Comparison of ENCODE assay signal across 1 cellular context in genomic region chr5:150507283-150508020, GRCh38.
TF ChIP-seq lines count a peak whose summit lies in the region.

No MANE protein-coding gene starts in this region.

TF ChIP-seq in SK-N-SH, 30 proteins besides CTCF, POLR2A, EP300 and RAD21 (continued from another document):
- TF ChIP-seq, protein P1, sequence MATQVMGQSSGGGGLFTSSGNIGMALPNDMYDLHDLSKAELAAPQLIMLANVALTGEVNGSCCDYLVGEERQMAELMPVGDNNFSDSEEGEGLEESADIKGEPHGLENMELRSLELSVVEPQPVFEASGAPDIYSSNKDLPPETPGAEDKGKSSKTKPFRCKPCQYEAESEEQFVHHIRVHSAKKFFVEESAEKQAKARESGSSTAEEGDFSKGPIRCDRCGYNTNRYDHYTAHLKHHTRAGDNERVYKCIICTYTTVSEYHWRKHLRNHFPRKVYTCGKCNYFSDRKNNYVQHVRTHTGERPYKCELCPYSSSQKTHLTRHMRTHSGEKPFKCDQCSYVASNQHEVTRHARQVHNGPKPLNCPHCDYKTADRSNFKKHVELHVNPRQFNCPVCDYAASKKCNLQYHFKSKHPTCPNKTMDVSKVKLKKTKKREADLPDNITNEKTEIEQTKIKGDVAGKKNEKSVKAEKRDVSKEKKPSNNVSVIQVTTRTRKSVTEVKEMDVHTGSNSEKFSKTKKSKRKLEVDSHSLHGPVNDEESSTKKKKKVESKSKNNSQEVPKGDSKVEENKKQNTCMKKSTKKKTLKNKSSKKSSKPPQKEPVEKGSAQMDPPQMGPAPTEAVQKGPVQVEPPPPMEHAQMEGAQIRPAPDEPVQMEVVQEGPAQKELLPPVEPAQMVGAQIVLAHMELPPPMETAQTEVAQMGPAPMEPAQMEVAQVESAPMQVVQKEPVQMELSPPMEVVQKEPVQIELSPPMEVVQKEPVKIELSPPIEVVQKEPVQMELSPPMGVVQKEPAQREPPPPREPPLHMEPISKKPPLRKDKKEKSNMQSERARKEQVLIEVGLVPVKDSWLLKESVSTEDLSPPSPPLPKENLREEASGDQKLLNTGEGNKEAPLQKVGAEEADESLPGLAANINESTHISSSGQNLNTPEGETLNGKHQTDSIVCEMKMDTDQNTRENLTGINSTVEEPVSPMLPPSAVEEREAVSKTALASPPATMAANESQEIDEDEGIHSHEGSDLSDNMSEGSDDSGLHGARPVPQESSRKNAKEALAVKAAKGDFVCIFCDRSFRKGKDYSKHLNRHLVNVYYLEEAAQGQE (IDR thresholded peaks at IDR 0.05; ENCODE audit: low read depth, low read length) = no peak
- TF ChIP-seq ELF1 (IDR thresholded peaks at IDR 0.05) = no peak
- no peak for TF ChIP-seq CHD2 (IDR thresholded peaks at IDR 0.05; ENCODE audit: low read length, partially characterized antibody)
- TF ChIP-seq TEAD4 (IDR thresholded peaks at IDR 0.05; ENCODE audit: borderline replicate concordance, insufficient read depth) = no peak
- TF ChIP-seq, protein P2, sequence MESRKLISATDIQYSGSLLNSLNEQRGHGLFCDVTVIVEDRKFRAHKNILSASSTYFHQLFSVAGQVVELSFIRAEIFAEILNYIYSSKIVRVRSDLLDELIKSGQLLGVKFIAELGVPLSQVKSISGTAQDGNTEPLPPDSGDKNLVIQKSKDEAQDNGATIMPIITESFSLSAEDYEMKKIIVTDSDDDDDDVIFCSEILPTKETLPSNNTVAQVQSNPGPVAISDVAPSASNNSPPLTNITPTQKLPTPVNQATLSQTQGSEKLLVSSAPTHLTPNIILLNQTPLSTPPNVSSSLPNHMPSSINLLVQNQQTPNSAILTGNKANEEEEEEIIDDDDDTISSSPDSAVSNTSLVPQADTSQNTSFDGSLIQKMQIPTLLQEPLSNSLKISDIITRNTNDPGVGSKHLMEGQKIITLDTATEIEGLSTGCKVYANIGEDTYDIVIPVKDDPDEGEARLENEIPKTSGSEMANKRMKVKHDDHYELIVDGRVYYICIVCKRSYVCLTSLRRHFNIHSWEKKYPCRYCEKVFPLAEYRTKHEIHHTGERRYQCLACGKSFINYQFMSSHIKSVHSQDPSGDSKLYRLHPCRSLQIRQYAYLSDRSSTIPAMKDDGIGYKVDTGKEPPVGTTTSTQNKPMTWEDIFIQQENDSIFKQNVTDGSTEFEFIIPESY (IDR thresholded peaks at IDR 0.05; ENCODE audit: borderline replicate concordance, low read depth) = no peak
